ENCODE assay signal across 18 cellular contexts in genomic region chr7:133298080-133298479, GRCh38.
"Had no signal": no experiment of that assay in that cellular context is flagged by ENCODE, and none has a peak within 500 bp of the region (broad histone marks: within the 10 kb centered on the region; RNA-seq: fewer than 3 reads in every experiment).

No MANE protein-coding gene starts in this region.

- H3K36me3 Mint-ChIP-seq: mesothelial cell of epicardium had no signal

- ATAC-seq: foreskin keratinocyte; gastroesophageal sphincter; heart right ventricle; left cardiac atrium; left lung; left ventricle myocardium superior; lower lobe of right lung; mucosa of descending colon; naive thymus-derived CD8-positive, alpha-beta T cell had no signal

- H3K27ac Mint-ChIP-seq: mesothelial cell of epicardium, naive B cell had no signal

- H3K9me3 Mint-ChIP-seq: mesothelial cell of epicardium; naive B cell; naive thymus-derived CD8-positive, alpha-beta T cell had no signal

- DNase-seq: dermis blood vessel endothelial cell; dorsolateral prefrontal cortex; effector CD4-positive, alpha-beta T cell; effector memory CD4-positive, alpha-beta T cell; foreskin keratinocyte; head of caudate nucleus; heart right ventricle; hippocampal formation; left cardiac atrium; left lung; left ventricle myocardium superior; lower lobe of right lung; mesenchymal stem cell; mucosa of descending colon; naive B cell; naive thymus-derived CD8-positive, alpha-beta T cell had no signal

- H3K27me3 Mint-ChIP-seq: naive B cell; naive thymus-derived CD8-positive, alpha-beta T cell had no signal

- H3K4me3 Mint-ChIP-seq: mesothelial cell of epicardium; naive B cell; naive thymus-derived CD8-positive, alpha-beta T cell had no signal
